17 cellular contexts compared by ENCODE assay signal in genomic region chr6:14964486-14964885, GRCh38.
"Had no signal": no experiment of that assay in that cellular context is flagged by ENCODE, and none has a peak within 500 bp of the region (broad histone marks: within the 10 kb centered on the region; RNA-seq: fewer than 3 reads in every experiment).

No MANE protein-coding gene starts in this region.

- H3K9me3 Mint-ChIP-seq: activated naive CD4-positive, alpha-beta T cell treated with anti-CD3 and anti-CD28 coated beads, Interleukin-2, amount 50 U/mL, for 72 hours had no signal

- H3K36me3 ChIP-seq: brain microvascular endothelial cell, esophagus muscularis mucosa, heart left ventricle, left ventricle myocardium inferior, stomach, thoracic aorta, uterus had no signal

- H3K36me3 Mint-ChIP-seq: activated naive CD4-positive, alpha-beta T cell treated with anti-CD3 and anti-CD28 coated beads, Interleukin-2, amount 50 U/mL, for 72 hours had no signal

- DNase-seq: activated CD4-positive, alpha-beta T cell treated with anti-CD3 and anti-CD28 coated beads, Interleukin-2, amount 10 ng/mL, durations not matched to agents 7 days and 5 days; activated CD4-positive, CD25-positive, alpha-beta regulatory T cell; amniotic stem cell; brain microvascular endothelial cell; foreskin keratinocyte; heart left ventricle; left ventricle myocardium inferior; mesenchymal stem cell; stimulated activated CD4-positive, alpha-beta T cell treated with anti-CD3 and anti-CD28 coated beads, Interleukin-15, amount 100 ng/mL, for 24 hours; stimulated activated CD4-positive, alpha-beta T cell treated with anti-CD3 and anti-CD28 coated beads, Interleukin-4, amount 100 ng/mL, for 4 hours; stomach; T-helper 2 cell; uterus had no signal

- H3K4me3 ChIP-seq: esophagus muscularis mucosa, heart left ventricle, left ventricle myocardium inferior, stomach, thoracic aorta, uterus had no signal

- H3K4me3 Mint-ChIP-seq: activated CD4-positive, alpha-beta T cell treated with anti-CD3 and anti-CD28 coated beads, Interleukin-2, amount 10 ng/mL, durations not matched to agents 7 days and 5 days; neural crest cell had no signal

- H3K27me3 ChIP-seq: brain microvascular endothelial cell, esophagus muscularis mucosa, foreskin keratinocyte, heart left ventricle, stomach, uterus had no signal

- H3K27me3 Mint-ChIP-seq: activated CD4-positive, alpha-beta T cell treated with anti-CD3 and anti-CD28 coated beads, Interleukin-2, amount 10 ng/mL, durations not matched to agents 7 days and 5 days had no signal

- H3K4me1 Mint-ChIP-seq: activated CD4-positive, alpha-beta T cell treated with anti-CD3 and anti-CD28 coated beads, Interleukin-2, amount 10 ng/mL, durations not matched to agents 7 days and 5 days had no signal

- ATAC-seq: activated naive CD4-positive, alpha-beta T cell treated with anti-CD3 and anti-CD28 coated beads, Interleukin-2, amount 50 U/mL, for 72 hours; foreskin keratinocyte; heart left ventricle had no signal

- H3K27ac Mint-ChIP-seq: activated CD4-positive, alpha-beta T cell treated with anti-CD3 and anti-CD28 coated beads, Interleukin-2, amount 10 ng/mL, durations not matched to agents 7 days and 5 days; activated naive CD4-positive, alpha-beta T cell treated with anti-CD3 and anti-CD28 coated beads, Interleukin-2, amount 50 U/mL, for 72 hours had no signal
